19 cellular contexts compared by ENCODE assay signal in the genomic region with DNA sequence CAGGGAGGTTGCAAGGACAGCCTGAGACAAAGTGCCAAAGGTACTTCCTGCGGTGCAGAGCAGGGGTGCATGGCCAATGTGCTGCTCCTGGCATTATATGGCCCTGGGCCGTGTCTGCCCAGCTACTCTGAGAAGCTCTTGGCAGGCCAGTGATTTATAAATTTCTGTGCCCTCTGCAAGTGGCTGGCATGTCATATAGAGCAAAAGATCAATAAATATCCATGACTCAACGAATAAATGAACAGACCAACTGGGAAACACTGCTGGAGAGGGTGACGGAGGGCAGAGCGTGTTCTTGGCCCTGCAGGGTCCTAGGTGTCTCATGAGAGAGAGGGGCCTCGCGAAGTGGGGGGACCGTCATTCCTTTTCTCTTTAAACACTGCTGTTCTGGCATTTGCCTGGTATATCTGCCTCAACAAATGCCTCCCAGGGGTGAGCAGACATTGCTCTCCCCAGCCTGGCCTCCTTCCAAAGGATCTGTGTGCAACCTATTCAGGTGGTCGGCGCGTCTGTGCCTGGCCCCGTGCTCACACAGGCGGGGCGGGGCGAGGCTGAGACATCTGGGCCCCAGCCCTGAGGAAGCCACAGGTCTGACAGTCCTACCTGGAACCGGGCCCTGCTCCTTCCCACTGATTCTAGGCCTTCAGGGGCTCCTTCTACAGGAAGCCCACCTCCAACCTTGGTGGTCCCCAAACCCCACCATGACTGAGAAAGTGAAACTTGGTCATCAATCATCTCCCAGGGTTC.
DNase-seq lines count a peak whose midpoint lies in the region; ATAC-seq and FAIRE-seq lines count a peak whose summit lies in the region.
"Had no signal": no experiment of that assay in that cellular context is flagged by ENCODE, and none has a peak within 500 bp of the region (broad histone marks: within the 10 kb centered on the region; RNA-seq: fewer than 3 reads in every experiment).

No MANE protein-coding gene starts in this region.

- peaks cover 26 to 39% of the 10 kb centered on the region in 2 donors for H3K4me1 ChIP-seq in small intestine (ENCODE audit: control insufficient read depth in 2 of 2, insufficient read depth in 1 of 2, low read depth in 1 of 2, low read length in 1 of 2)

- no peaks in the 10 kb centered on the region for H3K9me3 ChIP-seq in small intestine (ENCODE audit: control insufficient read depth, low read depth)
- H3K9me3 ChIP-seq: SJSA1 had no signal

- WGBS in small intestine, 3 donors = 22 to 65% (median 50%) methylated on average over 16 of the region's 16 CpGs

- peak overlapping the region; percentile 27 to 71 for H3K27ac ChIP-seq in small intestine (ENCODE audit: low read depth in 1 of 2, low read length in 1 of 2)

- FAIRE-seq in small intestine (lab: Jason Lieb, UNC) = no peak
- FAIRE-seq: TTC549 had no signal

- H3K4me3 Mint-ChIP-seq in T-helper 2 cell treated with Interferon-gamma antibody and Interleukin-4, amounts not matched to agents 5 μg/mL and 100 μg/mL, for 36 hours = peak overlapping the region; percentile 60
- H3K4me3 Mint-ChIP-seq in dendritic cell treated with granulocyte-macrophage colony-stimulating factor and Interleukin-4, amounts not matched to agents 40 ng/mL and 50 ng/mL, for 4 days = no peak overlapping the region
- H3K4me3 Mint-ChIP-seq: HFFc6 had no signal

- intact Hi-C loops in dendritic cell treated with granulocyte-macrophage colony-stimulating factor and Interleukin-4, amounts not matched to agents 40 ng/mL and 50 ng/mL, for 4 days (cut with micrococcal nuclease) = no loop called here

- H3K9me3 Mint-ChIP-seq in T-helper 2 cell treated with Interferon-gamma antibody and Interleukin-4, amounts not matched to agents 5 μg/mL and 100 μg/mL, for 36 hours = no peaks in the 10 kb centered on the region
- no peaks in the 10 kb centered on the region for H3K9me3 Mint-ChIP-seq in dendritic cell treated with granulocyte-macrophage colony-stimulating factor and Interleukin-4, amounts not matched to agents 40 ng/mL and 50 ng/mL, for 4 days
- H3K9me3 Mint-ChIP-seq: HFFc6 had no signal

- peaks cover 22% of the 10 kb centered on the region for H3K36me3 Mint-ChIP-seq in T-helper 2 cell treated with Interferon-gamma antibody and Interleukin-4, amounts not matched to agents 5 μg/mL and 100 μg/mL, for 36 hours (ENCODE audit: low read depth)
- H3K36me3 Mint-ChIP-seq in dendritic cell treated with granulocyte-macrophage colony-stimulating factor and Interleukin-4, amounts not matched to agents 40 ng/mL and 50 ng/mL, for 4 days (ENCODE audit: low read depth) = peaks cover 16% of the 10 kb centered on the region

- DNase-seq in T-helper 2 cell treated with Interferon-gamma antibody and Interleukin-4, amounts not matched to agents 5 μg/mL and 100 μg/mL, for 36 hours (ENCODE audit: low spot score) = no peak
- DNase-seq in T-helper 2 cell (no peak), NCI-H2171 treated with DMSO at 0.1 percent for 48 hours (lab: John Stamatoyannopoulos, UW) (peak; percentile 29), small intestine (peak; percentile 67), kidney glomerular epithelial cell (lab: John Stamatoyannopoulos, UW) (no peak), H4 (ENCODE audit: low spot score) (no peak)
- DNase-seq: 8988T, amygdala, C1 segment of cervical spinal cord, erythroblast, HFFc6, left colon, NCI-H1436 treated with DMSO at 0.1 percent for 48 hours, NCI-H446 had no signal

- H3K36me3 ChIP-seq in small intestine (ENCODE audit: control insufficient read depth in 2 of 2, insufficient read depth in 2 of 2, low read length in 2 of 2) = no peaks in the 10 kb centered on the region

- H3K27me3 ChIP-seq in small intestine (ENCODE audit: control insufficient read depth in 2 of 2, insufficient read depth in 2 of 2, low read length in 2 of 2) = no peaks in the 10 kb centered on the region
- H3K27me3 ChIP-seq: SJSA1 had no signal

- H3K4me1 Mint-ChIP-seq in T-helper 2 cell treated with Interferon-gamma antibody and Interleukin-4, amounts not matched to agents 5 μg/mL and 100 μg/mL, for 36 hours (ENCODE audit: low read depth) = peaks cover 68% of the 10 kb centered on the region
- peaks cover 19% of the 10 kb centered on the region for H3K4me1 Mint-ChIP-seq in dendritic cell treated with granulocyte-macrophage colony-stimulating factor and Interleukin-4, amounts not matched to agents 40 ng/mL and 50 ng/mL, for 4 days (ENCODE audit: low read depth)

- peak overlapping the region; percentile 81 for H3K27ac Mint-ChIP-seq in T-helper 2 cell treated with Interferon-gamma antibody and Interleukin-4, amounts not matched to agents 5 μg/mL and 100 μg/mL, for 36 hours
- H3K27ac Mint-ChIP-seq in dendritic cell treated with granulocyte-macrophage colony-stimulating factor and Interleukin-4, amounts not matched to agents 40 ng/mL and 50 ng/mL, for 4 days = peak overlapping the region; percentile 44
- H3K27ac Mint-ChIP-seq: HFFc6 had no signal

- no peak overlapping the region for H3K4me3 ChIP-seq in small intestine (ENCODE audit: low read depth in 1 of 2, low read length in 2 of 2)
- H3K4me3 ChIP-seq: SJSA1, smooth muscle cell had no signal

- no peaks in the 10 kb centered on the region for H3K27me3 Mint-ChIP-seq in T-helper 2 cell treated with Interferon-gamma antibody and Interleukin-4, amounts not matched to agents 5 μg/mL and 100 μg/mL, for 36 hours (ENCODE audit: low read depth)
- H3K27me3 Mint-ChIP-seq in dendritic cell treated with granulocyte-macrophage colony-stimulating factor and Interleukin-4, amounts not matched to agents 40 ng/mL and 50 ng/mL, for 4 days = no peaks in the 10 kb centered on the region

- no peak for ATAC-seq in GM18873 (IDR thresholded peaks at IDR 0.05; ENCODE audit: low FRiP score, unreplicated experiment)
- ATAC-seq: left colon had no signal

Comparison
In these comparisons a context has a peak if more than half of its experiments do, and no peak if none do; other contexts are left out.
1. DNase-seq: peak in NCI-H2171 treated with DMSO at 0.1 percent for 48 hours (single experiment) and small intestine (single experiment); none in T-helper 2 cell treated with Interferon-gamma antibody and Interleukin-4, amounts not matched to agents 5 μg/mL and 100 μg/mL, for 36 hours (single experiment), T-helper 2 cell (0 of 5), kidney glomerular epithelial cell (single experiment) and H4 (single experiment).